In genomic region chr10:102242118-102242485, GRCh38 we compare ENCODE assay signal across 8 cellular contexts. TPM values are rescaled to one million over a fixed set of nuclear protein-coding genes. Genes with fewer than 3 reads are reported as not detected.
A peak's percentile ranks its signal among the peaks of the same experiment; 100 is the strongest.
DNase-seq lines count a peak whose midpoint lies in the region; ATAC-seq and TF ChIP-seq lines count a peak whose summit lies in the region.

No MANE protein-coding gene starts in this region.

- H3K36me3 ChIP-seq in ascending aorta (no peaks in the 10 kb centered on the region), liver (ENCODE audit: control insufficient read depth in 4 of 4, insufficient read depth in 3 of 4, low read depth in 1 of 4, low read length in 3 of 4) (no peaks in the 10 kb centered on the region), testis (ENCODE audit: low read depth, missing control alignments) (no peaks in the 10 kb centered on the region)

- H3K4me1 Mint-ChIP-seq in activated CD4-positive, alpha-beta T cell treated with anti-CD3 and anti-CD28 coated beads, Interleukin-2, amount 10 ng/mL, durations not matched to agents 7 days and 5 days, result peaks cover 37% of the 10 kb centered on the region

- 55% methylated on average over 7 of the region's 7 CpGs for WGBS in liver
- 16 to 26% methylated on average over 7 of the region's 7 CpGs for WGBS in testis, 2 donors

- peaks cover 3% of the 10 kb centered on the region for H3K36me3 Mint-ChIP-seq in activated CD4-positive, alpha-beta T cell treated with anti-CD3 and anti-CD28 coated beads, Interleukin-2, amount 10 ng/mL, durations not matched to agents 7 days and 5 days (ENCODE audit: low read depth)

- peak overlapping the region; percentile 80 for H3K4me3 Mint-ChIP-seq in activated CD4-positive, alpha-beta T cell treated with anti-CD3 and anti-CD28 coated beads, Interleukin-2, amount 10 ng/mL, durations not matched to agents 7 days and 5 days

- H3K27ac ChIP-seq in ascending aorta (no peak overlapping the region), liver (ENCODE audit: low read depth in 1 of 2, low read length in 2 of 2) (no peak overlapping the region), testis (no peak overlapping the region)

- peaks cover 42% of the 10 kb centered on the region for H3K27me3 Mint-ChIP-seq in activated CD4-positive, alpha-beta T cell treated with anti-CD3 and anti-CD28 coated beads, Interleukin-2, amount 10 ng/mL, durations not matched to agents 7 days and 5 days

- POLR2A ChIA-PET in activated CD4-positive, alpha-beta T cell treated with anti-CD3 and anti-CD28 coated beads, Interleukin-2, amount 10 ng/mL, durations not matched to agents 7 days and 5 days (lab: Charles Lee), result no interaction called here

- TF ChIP-seq CTCF in ascending aorta (IDR thresholded peaks at IDR 0.05) (no peak), liver (IDR thresholded peaks at IDR 0.05; ENCODE audit: low read depth, low read length, missing input control) (no peak), testis (IDR thresholded peaks at IDR 0.05) (no peak)

- no peaks in the 10 kb centered on the region for H3K27me3 ChIP-seq in ascending aorta
- H3K27me3 ChIP-seq in liver (ENCODE audit: control insufficient read depth in 4 of 4, insufficient read depth in 4 of 4, low read length in 3 of 4), result no peaks in the 10 kb centered on the region
- H3K27me3 ChIP-seq in testis, result no peaks in the 10 kb centered on the region

- H3K9ac ChIP-seq in liver (ENCODE audit: low read depth in 1 of 2, low read length in 2 of 2), result no peak overlapping the region

- intact Hi-C loops in ascending aorta (cut with DNase I), result loop anchor here (5.0 kb wide), 1 partner anchor 260 kb away; the partner anchor contains the start of genes ACTR1A and SUFU
- intact Hi-C loops in testis (cut with DNase I; ENCODE audit: low total_unique reads), result no loop called here

- H3K9me3 ChIP-seq in ascending aorta (no peaks in the 10 kb centered on the region), liver (ENCODE audit: control insufficient read depth in 4 of 4, low read length in 3 of 4) (no peaks in the 10 kb centered on the region), testis (no peaks in the 10 kb centered on the region)

- no peak for TF ChIP-seq POLR2A in testis (IDR thresholded peaks at IDR 0.05)

- no peaks in the 10 kb centered on the region for H3K9me3 Mint-ChIP-seq in activated CD4-positive, alpha-beta T cell treated with anti-CD3 and anti-CD28 coated beads, Interleukin-2, amount 10 ng/mL, durations not matched to agents 7 days and 5 days

- H3K4me1 ChIP-seq in ascending aorta (peaks cover 13 to 30% of the 10 kb centered on the region in 2 donors), liver (ENCODE audit: control insufficient read depth in 4 of 4, insufficient read depth in 4 of 4, low read length in 3 of 4) (peaks cover 6 to 35% (median 25%) of the 10 kb centered on the region in 4 donors), testis (peaks cover 33% of the 10 kb centered on the region)

- CTCF ChIA-PET in activated CD4-positive, alpha-beta T cell treated with anti-CD3 and anti-CD28 coated beads, Interleukin-2, amount 10 ng/mL, durations not matched to agents 7 days and 5 days (lab: Charles Lee), result interaction anchor here (1.3 to 4.9 kb wide), 3 partner anchors 12 to 73 kb away, joined by 3 to 71 read pairs (median 5); partner anchors contain the start of gene ELOVL3

- H3K4me3 ChIP-seq in ascending aorta, result peak overlapping the region; percentile 70 to 71
- peak overlapping the region in 2 of 3 donors; percentile 52 to 57 for H3K4me3 ChIP-seq in liver (ENCODE audit: low read depth in 1 of 3, low read length in 3 of 3)
- peak overlapping the region; percentile 56 to 62 for H3K4me3 ChIP-seq in testis

- ATAC-seq in esophagus mucosa, result no peak

- no peak overlapping the region for H3K27ac Mint-ChIP-seq in activated CD4-positive, alpha-beta T cell treated with anti-CD3 and anti-CD28 coated beads, Interleukin-2, amount 10 ng/mL, durations not matched to agents 7 days and 5 days

- TF ChIP-seq RAD21 in liver (IDR thresholded peaks at IDR 0.05), result no peak

- no peak for DNase-seq in activated CD4-positive, alpha-beta T cell treated with anti-CD3 and anti-CD28 coated beads, Interleukin-2, amount 10 ng/mL, durations not matched to agents 7 days and 5 days
- no peak for DNase-seq in activated CD4-positive, alpha-beta T cell treated with anti-CD3 and anti-CD28 coated beads, Interleukin-2, amount 50 U/mL, for 48 hours
- DNase-seq in ascending aorta (ENCODE audit: low spot score in 2 of 2) (no peak), testis (no peak), superior temporal gyrus (ENCODE audit: extremely low spot score) (no peak), glomerular visceral epithelial cell (ENCODE audit: extremely low spot score) (no peak)

TF ChIP-seq in liver, 16 proteins besides CTCF, POLR2A, EP300 and RAD21:
- TF ChIP-seq EGR1 (IDR thresholded peaks at IDR 0.05; ENCODE audit: low read depth in 2 of 2) (no peak), HNF4G (IDR thresholded peaks at IDR 0.05) (no peak), RXRA (IDR thresholded peaks at IDR 0.05) (no peak), REST (IDR thresholded peaks at IDR 0.05) (no peak), HNF4A (conservative IDR thresholded peaks at IDR 0.05) (no peak)

RNA-seq across cellular contexts. Expression of gene PITX3, which starts 0.8 kb away (rescaled TPM):
- not detected for total RNA-seq in activated CD4-positive, alpha-beta T cell treated with anti-CD3 and anti-CD28 coated beads, Interleukin-2, amount 10 ng/mL, durations not matched to agents 7 days and 5 days
- total RNA-seq in ascending aorta (not detected), liver (not detected), testis (under 1 TPM; 0.55 to 0.74 TPM), esophagus mucosa (not detected)
- polyA plus RNA-seq in liver (not detected), testis (ENCODE audit: insufficient read depth, low read depth, low replicate concordance) (0.69 TPM)

RNA-seq across cellular contexts. Expression of gene GBF1, which starts 3.2 kb away (rescaled TPM):
- 10 to 100 TPM; 42.4 to 44.6 TPM for total RNA-seq in activated CD4-positive, alpha-beta T cell treated with anti-CD3 and anti-CD28 coated beads, Interleukin-2, amount 10 ng/mL, durations not matched to agents 7 days and 5 days
- total RNA-seq in ascending aorta (56.0 TPM), liver (10 to 100 TPM; 19.2 to 27.2 TPM), testis (10 to 100 TPM; 58.2 to 72.1 TPM), esophagus mucosa (24.0 TPM)
- polyA plus RNA-seq in liver (10 to 100 TPM in 1 of 2 donors, 1 to 10 TPM in 1; 6.0 to 11.2 TPM), testis (ENCODE audit: insufficient read depth, low read depth, low replicate concordance) (76.4 TPM)

RNA-seq across cellular contexts. Expression of gene ELOVL3, which starts 16.0 kb away (rescaled TPM):
- total RNA-seq in activated CD4-positive, alpha-beta T cell treated with anti-CD3 and anti-CD28 coated beads, Interleukin-2, amount 10 ng/mL, durations not matched to agents 7 days and 5 days, result not detected
- total RNA-seq in ascending aorta (not detected), liver (under 1 TPM in 1 of 2 donors, not detected in 1; 0.42 TPM), testis (1 to 10 TPM; 1.5 to 2.8 TPM), esophagus mucosa (not detected)
- polyA plus RNA-seq in liver (not detected), testis (ENCODE audit: insufficient read depth, low read depth, low replicate concordance) (5.0 TPM)
